In the genomic region with DNA sequence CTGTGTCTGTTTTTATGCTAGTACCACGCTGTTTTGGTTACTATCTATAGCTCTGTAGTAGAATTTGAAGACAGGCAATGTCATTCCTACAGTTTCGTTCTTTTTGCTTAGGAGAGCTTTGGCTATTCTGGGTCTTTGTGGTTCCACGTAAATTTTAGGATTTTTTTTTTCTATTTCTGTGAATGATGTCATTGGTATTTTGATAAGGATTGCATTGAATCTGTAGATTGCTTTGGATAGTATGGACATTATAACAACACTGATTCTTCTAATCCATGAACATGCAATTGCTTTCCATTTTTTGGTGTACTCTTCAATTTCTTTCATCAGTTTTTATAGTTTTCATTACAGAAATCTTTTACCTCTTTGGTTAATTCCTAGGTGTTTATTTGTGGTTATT, we compare ENCODE assay signal across 31 cellular contexts.
"Had no signal": no experiment of that assay in that cellular context is flagged by ENCODE, and none has a peak within 500 bp of the region (broad histone marks: within the 10 kb centered on the region; RNA-seq: fewer than 3 reads in every experiment).

No MANE protein-coding gene starts in this region.

- H3K4me1 Mint-ChIP-seq: natural killer cell; nephron; neural progenitor cell; stimulated activated memory B cell treated with anti-CD40 and anti-IgM and Interleukin-4, amounts not matched to agents 10 μg/mL and 1 μg/mL and 100 μg/mL, for 72 hours had no signal

- H3K27me3 Mint-ChIP-seq: progenitor cell of endocrine pancreas; stimulated activated memory B cell treated with anti-CD40 and anti-IgM and Interleukin-4, amounts not matched to agents 10 μg/mL and 1 μg/mL and 100 μg/mL, for 72 hours; stimulated activated naive CD8-positive, alpha-beta T cell treated with anti-CD3 and anti-CD28 coated beads, Interleukin-15, amount 100 ng/mL, for 72 hours; type B pancreatic cell had no signal

- H3K9ac ChIP-seq: neural progenitor cell, parathyroid adenoma had no signal

- H3K27ac ChIP-seq: neural progenitor cell, ovary, parathyroid adenoma, psoas muscle, skin epidermis, spleen, suprapubic skin, testis, tibial artery, transverse colon, upper lobe of right lung, uterus had no signal

- H3K36me3 Mint-ChIP-seq: natural killer cell; neural progenitor cell; stimulated activated memory B cell treated with anti-CD40 and anti-IgM and Interleukin-4, amounts not matched to agents 10 μg/mL and 1 μg/mL and 100 μg/mL, for 72 hours; type B pancreatic cell had no signal

- H3K9me3 ChIP-seq: ovary, psoas muscle, spleen, suprapubic skin, testis, transverse colon, upper lobe of right lung, uterus had no signal

- ATAC-seq: natural killer cell; psoas muscle; right cardiac atrium; sciatic nerve; stimulated activated memory B cell treated with anti-CD40 and anti-IgM and Interleukin-4, amounts not matched to agents 10 μg/mL and 1 μg/mL and 100 μg/mL, for 72 hours; stimulated activated naive CD8-positive, alpha-beta T cell treated with anti-CD3 and anti-CD28 coated beads, Interleukin-15, amount 100 ng/mL, for 72 hours; stimulated activated naive CD8-positive, alpha-beta T cell treated with anti-CD3 and anti-CD28 coated beads, Interleukin-15, Interleukin-2, amounts not matched to agents 100 U/mL and 50 U/mL, for 24 hours; upper lobe of right lung had no signal

- H3K4me2 ChIP-seq: neural progenitor cell, smooth muscle cell had no signal

- DNase-seq: natural killer cell; occipital lobe; ovary; posterior cingulate gyrus; psoas muscle; right cardiac atrium; spleen; stimulated activated CD4-positive, alpha-beta T cell treated with anti-CD3 and anti-CD28 coated beads, Interleukin-12 subunit alpha, Interleukin-12 subunit beta, amount 100 ng/mL, for 4 hours; stimulated activated CD4-positive, alpha-beta T cell treated with anti-CD3 and anti-CD28 coated beads, Interleukin-1b, Interleukin-23, amount 100 ng/mL, for 48 hours; stimulated activated CD4-positive, alpha-beta T cell treated with anti-CD3 and anti-CD28 coated beads, Interleukin-4, amount 100 ng/mL, for 1 hour; stimulated activated CD4-positive, alpha-beta T cell treated with anti-CD3 and anti-CD28 coated beads, Interleukin-4, amount 100 ng/mL, for 4 hours; stimulated activated CD8-positive, alpha-beta memory T cell treated with anti-CD3 and anti-CD28 coated beads, Interleukin-4, amount 100 ng/mL, for 48 hours; stimulated activated naive CD4-positive, alpha-beta T cell; stimulated activated naive CD8-positive, alpha-beta T cell treated with anti-CD3 and anti-CD28 coated beads, Interleukin-15, amount 100 ng/mL, for 72 hours; stimulated activated naive CD8-positive, alpha-beta T cell treated with anti-CD3 and anti-CD28 coated beads, Interleukin-15, Interleukin-2, amounts not matched to agents 100 U/mL and 50 U/mL, for 24 hours; substantia nigra; testis; tibial artery; transverse colon; upper lobe of right lung; uterus had no signal

- H3K4me3 Mint-ChIP-seq: natural killer cell; nephron; neural progenitor cell; stimulated activated memory B cell treated with anti-CD40 and anti-IgM and Interleukin-4, amounts not matched to agents 10 μg/mL and 1 μg/mL and 100 μg/mL, for 72 hours; stimulated activated naive CD8-positive, alpha-beta T cell treated with anti-CD3 and anti-CD28 coated beads, Interleukin-15, amount 100 ng/mL, for 72 hours; type B pancreatic cell had no signal

- H3K9me3 Mint-ChIP-seq: natural killer cell; stimulated activated memory B cell treated with anti-CD40 and anti-IgM and Interleukin-4, amounts not matched to agents 10 μg/mL and 1 μg/mL and 100 μg/mL, for 72 hours had no signal

- H3K4me3 ChIP-seq: neural progenitor cell, ovary, psoas muscle, skin epidermis, smooth muscle cell, spleen, suprapubic skin, testis, tibial artery, transverse colon, upper lobe of right lung, uterus had no signal

- H3K4me1 ChIP-seq: neural progenitor cell, parathyroid adenoma, psoas muscle, spleen, suprapubic skin, testis, tibial artery, transverse colon, upper lobe of right lung, uterus had no signal

- H3K27me3 ChIP-seq: neural progenitor cell, ovary, spleen, suprapubic skin, testis, tibial artery, transverse colon, upper lobe of right lung, uterus had no signal

- H3K27ac Mint-ChIP-seq: natural killer cell; nephron; neural progenitor cell; progenitor cell of endocrine pancreas; stimulated activated memory B cell treated with anti-CD40 and anti-IgM and Interleukin-4, amounts not matched to agents 10 μg/mL and 1 μg/mL and 100 μg/mL, for 72 hours; stimulated activated naive CD8-positive, alpha-beta T cell treated with anti-CD3 and anti-CD28 coated beads, Interleukin-15, amount 100 ng/mL, for 72 hours; type B pancreatic cell had no signal

- H3K36me3 ChIP-seq: neural progenitor cell, ovary, spleen, suprapubic skin, tibial artery, transverse colon, upper lobe of right lung, uterus had no signal
